Comparison of ENCODE assay signal across 16 cellular contexts in the genomic region with DNA sequence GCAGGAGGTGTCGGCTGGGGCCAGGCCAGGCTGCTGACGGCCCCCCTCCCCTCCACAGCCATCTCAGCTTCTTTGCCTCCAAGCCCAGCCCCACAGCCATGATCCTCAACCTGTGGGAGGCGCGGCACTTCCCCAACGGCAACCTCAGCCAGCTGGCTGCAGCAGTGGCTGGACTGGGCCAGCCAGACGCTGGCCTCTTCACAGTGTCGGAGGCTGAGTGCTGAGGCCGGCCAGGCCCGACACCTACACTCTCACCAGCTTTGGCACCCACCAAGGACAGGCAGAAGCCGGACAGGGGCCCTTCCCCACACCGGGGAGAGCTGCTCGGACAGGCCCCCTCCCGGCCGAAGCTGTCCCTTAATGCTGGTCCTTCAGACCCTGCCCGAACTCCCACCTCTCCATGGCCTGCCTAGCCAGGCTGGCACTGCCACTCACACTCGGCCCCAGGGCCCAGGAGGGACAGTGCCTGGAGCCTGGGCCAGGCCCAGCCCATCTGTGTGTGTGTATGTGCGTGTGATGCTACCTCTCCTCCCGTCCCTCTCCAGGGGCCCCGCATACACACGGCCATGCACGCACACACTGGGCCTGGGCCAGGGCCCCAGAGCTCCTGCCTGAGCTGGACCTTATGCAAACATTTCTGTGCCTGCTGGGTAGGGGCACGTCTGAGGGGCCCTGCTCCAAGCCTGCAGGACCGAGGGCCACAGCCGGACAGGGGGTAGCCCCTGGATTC. TPM values are rescaled to one million over a fixed set of nuclear protein-coding genes. Genes with fewer than 3 reads are reported as not detected.
DNase-seq lines count a peak whose midpoint lies in the region; ATAC-seq and TF ChIP-seq lines count a peak whose summit lies in the region.
"Had no signal": no experiment of that assay in that cellular context is flagged by ENCODE, and none has a peak within 500 bp of the region (broad histone marks: within the 10 kb centered on the region; RNA-seq: fewer than 3 reads in every experiment).

No MANE protein-coding gene starts in this region.

- peak overlapping the region; percentile 78 for H3K18ac ChIP-seq in neuronal stem cell (ENCODE audit: low read length)

- peaks cover 6% of the 10 kb centered on the region for H3K4me1 Mint-ChIP-seq in chondrocyte (ENCODE audit: low read depth)
- peaks cover 7% of the 10 kb centered on the region for H3K4me1 Mint-ChIP-seq in activated CD8-positive, alpha-beta memory T cell treated with anti-CD3 and anti-CD28 coated beads, Interleukin-2, amount 10 ng/mL, durations not matched to agents 7 days and 5 days

- H3K27ac Mint-ChIP-seq in chondrocyte (ENCODE audit: unreplicated experiment) = no peak overlapping the region
- no peak overlapping the region for H3K27ac Mint-ChIP-seq in activated CD8-positive, alpha-beta memory T cell treated with anti-CD3 and anti-CD28 coated beads, Interleukin-2, amount 10 ng/mL, durations not matched to agents 7 days and 5 days
- H3K27ac Mint-ChIP-seq: CD4-positive, alpha-beta memory T cell had no signal

- no peak for ATAC-seq in Right ventricle myocardium inferior
- ATAC-seq in HG03439 (IDR thresholded peaks at IDR 0.05; ENCODE audit: unreplicated experiment) = no peak
- no peak for ATAC-seq in activated CD8-positive, alpha-beta memory T cell treated with anti-CD3 and anti-CD28 coated beads, Interleukin-2, amount 10 ng/mL, durations not matched to agents 7 days and 5 days
- ATAC-seq: A549 had no signal

- intact Hi-C loops in Right ventricle myocardium inferior (cut with DNase I) = no loop called here
- intact Hi-C loops in cardiac septum (cut with DNase I) = no loop called here

- H3K9ac ChIP-seq in neuronal stem cell (ENCODE audit: low read depth, low read length, poor library complexity) = no peak overlapping the region
- H3K9ac ChIP-seq: BLaER1 had no signal

- H3K27ac ChIP-seq in neuronal stem cell (replicated peaks; ENCODE audit: low read length) = no peak overlapping the region
- H3K27ac ChIP-seq: 22Rv1, A549, BLaER1 had no signal

- no peaks in the 10 kb centered on the region for H3K9me3 ChIP-seq in neuronal stem cell (replicated peaks in 1 of 2; ENCODE audit: control insufficient read depth in 2 of 2, insufficient read depth in 1 of 2, low read depth in 1 of 2, low read length in 2 of 2)
- H3K9me3 ChIP-seq: A549, BLaER1 had no signal

- WGBS in neuronal stem cell (ENCODE audit: extremely low coverage in 2 of 2, insufficient read length in 2 of 2, insufficient replicate concordance in 1 of 2), 2 donors = no CpG with 5 or more reads among the region's 24 CpGs

- H3K14ac ChIP-seq in neuronal stem cell (ENCODE audit: low read length) = no peak overlapping the region

- peak overlapping the region; percentile 79 for H2BK5ac ChIP-seq in neuronal stem cell (ENCODE audit: low read length)

- no peak for TF ChIP-seq CTCF in chondrocyte (IDR thresholded peaks at IDR 0.05)

- H4K8ac ChIP-seq in neuronal stem cell (ENCODE audit: low read depth, low read length) = peak overlapping the region; percentile 78

- H3K4me1 ChIP-seq in neuronal stem cell (ENCODE audit: control insufficient read depth in 2 of 2, insufficient read depth in 1 of 2, low read depth in 1 of 2, low read length in 2 of 2) = peaks cover 14 to 34% of the 10 kb centered on the region in 2 donors
- H3K4me1 ChIP-seq: A549 had no signal

- CTCF ChIA-PET in activated CD8-positive, alpha-beta memory T cell treated with anti-CD3 and anti-CD28 coated beads, Interleukin-2, amount 10 ng/mL, durations not matched to agents 7 days and 5 days (lab: Charles Lee) = no interaction called here

- no peak overlapping the region for H3K4ac ChIP-seq in neuronal stem cell (ENCODE audit: low read length)

- H3K4me3 Mint-ChIP-seq in chondrocyte (ENCODE audit: unreplicated experiment) = no peak overlapping the region
- no peak overlapping the region for H3K4me3 Mint-ChIP-seq in activated CD8-positive, alpha-beta memory T cell treated with anti-CD3 and anti-CD28 coated beads, Interleukin-2, amount 10 ng/mL, durations not matched to agents 7 days and 5 days
- H3K4me3 Mint-ChIP-seq: CD14-positive monocyte; CD4-positive, alpha-beta memory T cell had no signal

- no peaks in the 10 kb centered on the region for H3K36me3 Mint-ChIP-seq in chondrocyte (ENCODE audit: low read depth)
- no peaks in the 10 kb centered on the region for H3K36me3 Mint-ChIP-seq in activated CD8-positive, alpha-beta memory T cell treated with anti-CD3 and anti-CD28 coated beads, Interleukin-2, amount 10 ng/mL, durations not matched to agents 7 days and 5 days
- H3K36me3 Mint-ChIP-seq: CD4-positive, alpha-beta memory T cell had no signal

- H4K91ac ChIP-seq in neuronal stem cell (ENCODE audit: low read depth, low read length, poor library complexity) = no peak overlapping the region

- H3K27me3 Mint-ChIP-seq in chondrocyte (ENCODE audit: low read depth) = peaks cover 33% of the 10 kb centered on the region
- H3K27me3 Mint-ChIP-seq in activated CD8-positive, alpha-beta memory T cell treated with anti-CD3 and anti-CD28 coated beads, Interleukin-2, amount 10 ng/mL, durations not matched to agents 7 days and 5 days = peaks cover 22% of the 10 kb centered on the region

- H3K27me3 ChIP-seq in H7 (ENCODE audit: control insufficient read depth, insufficient read depth, low read length) = no peaks in the 10 kb centered on the region
- H3K27me3 ChIP-seq in neuronal stem cell (ENCODE audit: control insufficient read depth in 3 of 3, insufficient read depth in 3 of 3, low read depth in 1 of 3, low read length in 3 of 3) = peaks cover 0 to 39% (median 0%) of the 10 kb centered on the region in 3 experiments

- H3K4me3 ChIP-seq in H7 (ENCODE audit: insufficient read depth, low read depth, low read length) = no peak overlapping the region
- H3K4me3 ChIP-seq in neuronal stem cell (ENCODE audit: low read length in 2 of 2) = peak overlapping the region in 1 of 2 donors; percentile 43
- H3K4me3 ChIP-seq: A549, BLaER1 had no signal

- H2AK5ac ChIP-seq in neuronal stem cell (ENCODE audit: low read depth, low read length) = peak overlapping the region; percentile 88

- peak overlapping the region; percentile 63 for H2BK12ac ChIP-seq in neuronal stem cell (ENCODE audit: low read length)

- H3K36me3 ChIP-seq in H7 (replicated peaks; ENCODE audit: control insufficient read depth, insufficient read depth, low read length) (no peaks in the 10 kb centered on the region), neuronal stem cell (replicated peaks in 1 of 2; ENCODE audit: control insufficient read depth in 2 of 2, insufficient read depth in 2 of 2, low read length in 2 of 2) (no peaks in the 10 kb centered on the region)
- H3K36me3 ChIP-seq: BLaER1 had no signal

- peak overlapping the region; percentile 71 for H3K23ac ChIP-seq in neuronal stem cell (ENCODE audit: low read depth, low read length, poor library complexity)

- no peaks in the 10 kb centered on the region for H3K9me3 Mint-ChIP-seq in chondrocyte (ENCODE audit: low read depth)
- peaks cover 2% of the 10 kb centered on the region for H3K9me3 Mint-ChIP-seq in activated CD8-positive, alpha-beta memory T cell treated with anti-CD3 and anti-CD28 coated beads, Interleukin-2, amount 10 ng/mL, durations not matched to agents 7 days and 5 days (ENCODE audit: low read depth)

- DNase-seq in Right ventricle myocardium inferior (ENCODE audit: missing footprints) = peak; percentile 66
- no peak for DNase-seq in cardiac septum (ENCODE audit: low spot score)
- peak; percentile 63 for DNase-seq in H7
- peak; percentile 90 for DNase-seq in chondrocyte (ENCODE audit: low spot score)
- DNase-seq in neuronal stem cell (ENCODE audit: low spot score) = no peak
- DNase-seq in DMS114 treated with DMSO at 0.1 percent for 48 hours (lab: John Stamatoyannopoulos, UW; ENCODE audit: unreplicated experiment) = no peak
- DNase-seq in activated CD8-positive, alpha-beta memory T cell treated with anti-CD3 and anti-CD28 coated beads, Interleukin-2, amount 10 ng/mL, durations not matched to agents 7 days and 5 days = no peak
- DNase-seq: CD4-positive, alpha-beta memory T cell; DMS79 treated with DMSO at 0.1 percent for 48 hours; GF-D8; HCEC 1CT had no signal

- H3K79me1 ChIP-seq in neuronal stem cell (ENCODE audit: low read depth, low read length) = no peaks in the 10 kb centered on the region

- no peak overlapping the region for H3K4me2 ChIP-seq in neuronal stem cell (ENCODE audit: insufficient read depth, low read length, poor library complexity, severe bottlenecking)
- H3K4me2 ChIP-seq: A549, BLaER1 had no signal

- peak overlapping the region; percentile 50 for H2BK15ac ChIP-seq in neuronal stem cell (ENCODE audit: low read length)

- peak overlapping the region; percentile 31 for H2AFZ ChIP-seq in neuronal stem cell (ENCODE audit: low read length)

- peak overlapping the region; percentile 51 for H2BK120ac ChIP-seq in neuronal stem cell (ENCODE audit: low read depth, low read length)

RNA-seq across cellular contexts. Expression of gene HK3, which starts 19.3 kb away (rescaled TPM):
- 6.4 TPM for total RNA-seq in Right ventricle myocardium inferior
- 4.3 TPM for total RNA-seq in cardiac septum
- total RNA-seq in H7 (2014; rRNA removed; shearing (Covaris generic)) = not detected in 2 replicates
- total RNA-seq in chondrocyte = not detected in 3 replicates
- not detected for polyA plus RNA-seq in neuronal stem cell (2013, experiment 1 of 2)
- polyA plus RNA-seq in neuronal stem cell (2013, experiment 2 of 2) = 0.01 TPM
- total RNA-seq in activated CD8-positive, alpha-beta memory T cell treated with anti-CD3 and anti-CD28 coated beads, Interleukin-2, amount 10 ng/mL, durations not matched to agents 7 days and 5 days = not detected
- polyA plus RNA-seq: CD4-positive, alpha-beta memory T cell had no signal

Comparison
In these comparisons a context has a peak if more than half of its experiments do, and no peak if none do; other contexts are left out.
1. DNase-seq: peak in Right ventricle myocardium inferior (single experiment), H7 (single experiment) and chondrocyte (single experiment); none in cardiac septum (single experiment), neuronal stem cell (single experiment), DMS114 treated with DMSO at 0.1 percent for 48 hours (single experiment) and activated CD8-positive, alpha-beta memory T cell treated with anti-CD3 and anti-CD28 coated beads, Interleukin-2, amount 10 ng/mL, durations not matched to agents 7 days and 5 days (single experiment).